ENCODE assay signal across 16 cellular contexts in the genomic region with DNA sequence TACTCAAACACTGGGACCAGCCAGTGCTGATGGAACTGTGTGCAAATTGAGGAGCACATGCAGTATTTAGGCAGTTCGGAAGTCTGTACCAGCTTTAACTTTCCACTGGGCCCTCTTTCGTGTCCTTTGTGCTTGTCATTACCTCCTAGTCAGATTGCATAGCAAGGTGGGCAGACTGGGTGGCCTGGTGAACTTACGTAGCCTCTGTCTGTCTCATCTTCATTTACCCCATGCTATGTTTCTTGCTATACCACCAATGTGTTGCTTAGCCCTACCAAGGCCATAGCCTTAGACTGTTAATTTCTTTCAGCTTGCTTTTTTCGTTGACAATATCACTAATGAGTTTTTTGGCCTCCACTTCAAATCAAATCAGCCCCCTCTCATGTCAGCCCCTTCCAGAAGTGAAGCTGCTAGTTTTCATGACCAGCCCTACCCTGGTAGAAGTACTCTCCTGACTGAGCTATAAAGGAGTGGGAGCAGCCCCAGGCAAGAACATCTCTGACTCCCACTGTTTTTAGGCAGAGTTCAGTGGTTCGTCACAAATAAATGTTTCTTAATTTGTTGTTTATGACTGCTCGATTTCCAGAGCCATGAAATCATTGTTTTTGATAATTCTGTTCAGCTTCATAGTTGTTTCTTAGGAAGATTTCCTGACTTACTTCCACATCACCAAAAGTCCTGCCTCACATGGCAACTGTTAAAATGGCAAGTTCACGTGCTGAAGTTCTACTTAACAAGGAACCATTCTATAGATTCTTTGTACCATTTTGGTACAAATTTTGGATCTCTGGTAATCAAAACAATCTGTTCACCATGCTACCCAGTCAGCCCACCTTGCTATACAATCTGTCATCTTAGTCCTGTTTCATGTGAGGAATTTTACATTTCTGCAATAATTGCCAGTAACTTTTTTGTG. TPM values are rescaled to one million over a fixed set of nuclear protein-coding genes. Genes with fewer than 3 reads are reported as not detected.
DNase-seq lines count a peak whose midpoint lies in the region; ATAC-seq and TF ChIP-seq lines count a peak whose summit lies in the region.
"Had no signal": no experiment of that assay in that cellular context is flagged by ENCODE, and none has a peak within 500 bp of the region (broad histone marks: within the 10 kb centered on the region; RNA-seq: fewer than 3 reads in every experiment).

No MANE protein-coding gene starts in this region.

- H3T11ph ChIP-seq in H9 (ENCODE audit: low read length), result no peak overlapping the region

- no peaks in the 10 kb centered on the region for H3K23me2 ChIP-seq in H9 (ENCODE audit: insufficient read length, low read depth, low read length, poor library complexity, severe bottlenecking)

- H3K4ac ChIP-seq in H9 (ENCODE audit: low read depth, low read length), result no peak overlapping the region

- no peaks in the 10 kb centered on the region for H4K20me1 ChIP-seq in H9 (ENCODE audit: control insufficient read depth, insufficient read depth, insufficient read length)

- no peak overlapping the region for H3K4me2 ChIP-seq in H9 (ENCODE audit: insufficient read depth, insufficient read length, low read length)
- H3K4me2 ChIP-seq: hepatocyte had no signal

- no peak overlapping the region for H3K56ac ChIP-seq in H9 (ENCODE audit: insufficient read length, low read depth, low read length)

- H2BK15ac ChIP-seq in H9 (ENCODE audit: low read depth, low read length), result no peak overlapping the region

- no peak overlapping the region for H4K5ac ChIP-seq in H9 (ENCODE audit: insufficient read length, low read depth, low read length)

- peaks cover 2 to 4% of the 10 kb centered on the region in 2 experiments; a peak in 1 of 4 replicates for H3K4me1 Mint-ChIP-seq in H9
- H3K4me1 Mint-ChIP-seq in activated naive CD8-positive, alpha-beta T cell treated with anti-CD3 and anti-CD28 coated beads for 36 hours, result peaks cover 67% of the 10 kb centered on the region

- peaks cover 0 to 6% (median 2%) of the 10 kb centered on the region in 3 experiments; a peak in 4 of 7 replicates for H3K36me3 Mint-ChIP-seq in H9 (ENCODE audit: insufficient read depth in 1 of 3, low read depth in 3 of 3)
- H3K36me3 Mint-ChIP-seq in activated naive CD8-positive, alpha-beta T cell treated with anti-CD3 and anti-CD28 coated beads for 36 hours, result peaks cover 18% of the 10 kb centered on the region

- no CpG with 5 or more reads among the region's 7 CpGs for WGBS in H9 (ENCODE audit: extremely low coverage, insufficient read length, low lambda C conversion rate)

- H2AFZ ChIP-seq in H9 (ENCODE audit: low read length), result no peak overlapping the region
- H2AFZ ChIP-seq: hepatocyte had no signal

- H3K18ac ChIP-seq in H9 (ENCODE audit: insufficient read length, low read depth, low read length), result no peak overlapping the region

- H3K9me3 ChIP-seq in BE2C, result no peaks in the 10 kb centered on the region
- no peaks in the 10 kb centered on the region for H3K9me3 ChIP-seq in H9 (ENCODE audit: control insufficient read depth, low read depth, low read length)
- H3K9me3 ChIP-seq: Caco-2 had no signal

- H3K79me1 ChIP-seq in H9 (ENCODE audit: insufficient read depth, low read depth, low read length, poor library complexity, severe bottlenecking), result no peaks in the 10 kb centered on the region

- no peak overlapping the region for H2BK12ac ChIP-seq in H9 (ENCODE audit: insufficient read length, low read depth, low read length)

- no peak overlapping the region for H2AK5ac ChIP-seq in H9 (ENCODE audit: insufficient read length, low read length)

- H3K4me1 ChIP-seq in BE2C, result no peaks in the 10 kb centered on the region
- no peaks in the 10 kb centered on the region for H3K4me1 ChIP-seq in H9 (ENCODE audit: insufficient read depth, low read length)
- H3K4me1 ChIP-seq: Caco-2 had no signal

- ATAC-seq in GM21390 (IDR thresholded peaks at IDR 0.05; ENCODE audit: unreplicated experiment) (no peak), GM19324 (IDR thresholded peaks at IDR 0.05; ENCODE audit: low FRiP score, unreplicated experiment) (no peak), GM18511 (IDR thresholded peaks at IDR 0.05; ENCODE audit: unreplicated experiment) (no peak)

- H3K27me3 Mint-ChIP-seq in H9 (ENCODE audit: low read depth), result no peaks in the 10 kb centered on the region
- no peaks in the 10 kb centered on the region for H3K27me3 Mint-ChIP-seq in activated naive CD8-positive, alpha-beta T cell treated with anti-CD3 and anti-CD28 coated beads for 36 hours

- no peak overlapping the region for H4K91ac ChIP-seq in H9 (ENCODE audit: insufficient read length, low read depth, low read length)

- no peaks in the 10 kb centered on the region for H3K79me2 ChIP-seq in H9 (ENCODE audit: insufficient read depth, low read length)
- H3K79me2 ChIP-seq: hepatocyte had no signal

- H4K8ac ChIP-seq in H9 (replicated peaks; ENCODE audit: insufficient read length, low read depth, low read length), result no peak overlapping the region

- no peak overlapping the region for H2BK5ac ChIP-seq in H9 (ENCODE audit: insufficient read length, low read length)

- H3K27ac Mint-ChIP-seq in H9, result peak overlapping the region in 2 of 3 experiments; percentile 11 to 48; a peak in 3 of 7 replicates
- H3K27ac Mint-ChIP-seq in activated naive CD8-positive, alpha-beta T cell treated with anti-CD3 and anti-CD28 coated beads for 36 hours, result peak overlapping the region; percentile 71

- H3K23ac ChIP-seq in H9 (ENCODE audit: insufficient read length, low read depth, low read length), result no peak overlapping the region

- no peaks in the 10 kb centered on the region for H3K36me3 ChIP-seq in BE2C

- no peak overlapping the region for H3K27ac ChIP-seq in H9 (ENCODE audit: insufficient read length, low read depth, low read length)
- H3K27ac ChIP-seq: hepatocyte had no signal

- no peak overlapping the region for H2BK120ac ChIP-seq in H9 (ENCODE audit: low read depth, low read length, poor library complexity, severe bottlenecking)

- no peak overlapping the region for H2BK20ac ChIP-seq in H9 (ENCODE audit: low read depth, low read length, poor library complexity, severe bottlenecking)

- no peak overlapping the region for H3K4me3 Mint-ChIP-seq in H9
- H3K4me3 Mint-ChIP-seq in activated naive CD8-positive, alpha-beta T cell treated with anti-CD3 and anti-CD28 coated beads for 36 hours, result peak overlapping the region; percentile 30

- H3K9ac ChIP-seq in H9 (ENCODE audit: extremely low read depth, insufficient read length, low read length), result no peak overlapping the region

- peaks cover 0 to 4% of the 10 kb centered on the region in 2 experiments; a peak in 2 of 5 replicates for H3K9me3 Mint-ChIP-seq in H9
- H3K9me3 Mint-ChIP-seq in activated naive CD8-positive, alpha-beta T cell treated with anti-CD3 and anti-CD28 coated beads for 36 hours, result peaks cover 3% of the 10 kb centered on the region

- no peak overlapping the region for H3K14ac ChIP-seq in H9 (ENCODE audit: insufficient read depth, low read length)

- no peak for TF ChIP-seq CTCF in BE2C (IDR thresholded peaks at IDR 0.05; ENCODE audit: low read depth, low read length)
- no peak for TF ChIP-seq CTCF in H9 (conservative IDR thresholded peaks at IDR 0.05)

- H3K4me3 ChIP-seq in BE2C (ENCODE audit: low read depth, low read length), result peak overlapping the region; percentile 66
- H3K4me3 ChIP-seq: hepatocyte, lung had no signal

- no peaks in the 10 kb centered on the region for H3K27me3 ChIP-seq in BE2C
- H3K27me3 ChIP-seq in H9 (ENCODE audit: insufficient read depth, low read length), result no peaks in the 10 kb centered on the region
- H3K27me3 ChIP-seq: hepatocyte had no signal

- DNase-seq in BE2C (no peak), H9 (no peak), midbrain (lab: John Stamatoyannopoulos, UW) (peak; percentile 36), activated gamma-delta T cell (lab: John Stamatoyannopoulos, UW) (no peak)
- DNase-seq in activated naive CD8-positive, alpha-beta T cell treated with anti-CD3 and anti-CD28 coated beads for 36 hours, result no peak
- DNase-seq: activated CD4-positive, alpha-beta T cell treated with anti-CD3 and anti-CD28 coated beads, Interleukin-2, amount 50 U/mL, for 48 hours; aorta; Caco-2; NCI-H2029; NK-92 treated with Interleukin-12 subunit alpha and Interleukin-12 subunit beta, amount 100 ng/mL, for 24 hours; stimulated activated CD4-positive, alpha-beta T cell treated with anti-CD3 and anti-CD28 coated beads, Interleukin-4, amount 100 ng/mL, for 1 hour had no signal

RNA-seq across cellular contexts. Expression of gene PRKACB, which starts 19.3 kb away (rescaled TPM):
- polyA plus RNA-seq in BE2C (2012; ENCODE audit: insufficient read depth, insufficient read length, low read depth), result 24.5 TPM
- 20.7 and 22.1 TPM in 2 replicates for total RNA-seq in H9 (2021)
- total RNA-seq in activated naive CD8-positive, alpha-beta T cell treated with anti-CD3 and anti-CD28 coated beads for 36 hours, result 10 to 100 TPM; 43.2 to 49.7 TPM
